In the genomic region with DNA sequence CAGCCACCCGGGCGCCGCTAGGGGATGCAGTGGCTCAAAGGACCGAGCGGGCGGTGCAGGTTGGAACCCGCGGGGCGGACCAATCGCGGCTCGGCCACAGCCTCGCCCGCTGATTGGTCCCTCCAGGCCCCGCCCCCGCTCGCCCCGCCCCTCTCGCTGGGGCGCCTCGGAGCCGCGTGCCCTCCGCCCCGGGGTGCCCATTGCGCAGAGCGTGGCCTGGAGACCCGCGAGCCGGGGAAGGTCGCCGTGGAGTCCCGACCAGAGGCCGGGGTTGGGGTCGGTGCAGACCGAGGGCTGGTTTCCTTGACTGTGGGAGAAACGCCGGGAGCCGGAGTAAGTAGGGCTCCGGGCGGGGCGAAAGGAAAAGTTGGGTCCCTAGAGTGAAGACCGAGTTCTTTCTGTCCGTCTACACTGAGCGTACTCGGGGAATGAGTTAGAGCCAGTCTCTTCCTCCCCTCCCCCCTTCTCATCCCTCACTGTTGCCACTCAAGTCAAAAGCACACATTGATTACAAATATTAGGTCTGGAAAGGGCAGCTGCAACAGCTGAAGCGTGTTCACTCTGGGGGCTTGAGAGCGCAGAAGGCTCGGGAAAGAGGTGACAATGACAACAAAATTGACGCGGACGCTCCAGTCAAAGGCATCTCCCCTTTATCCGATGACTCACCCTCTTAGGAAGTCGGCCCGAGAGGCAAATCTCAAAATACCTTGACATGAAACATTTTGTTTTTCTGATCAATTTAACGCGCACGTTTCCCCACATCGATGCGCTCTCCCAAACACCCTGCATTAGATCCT, we compare ENCODE assay signal across 1 cellular context.
TF ChIP-seq lines count a peak whose summit lies in the region.

No MANE protein-coding gene starts in this region.

TF ChIP-seq in HEK293, 187 proteins besides CTCF, POLR2A, EP300 and RAD21 (continued from another document):
- TF ChIP-seq, protein P1, sequence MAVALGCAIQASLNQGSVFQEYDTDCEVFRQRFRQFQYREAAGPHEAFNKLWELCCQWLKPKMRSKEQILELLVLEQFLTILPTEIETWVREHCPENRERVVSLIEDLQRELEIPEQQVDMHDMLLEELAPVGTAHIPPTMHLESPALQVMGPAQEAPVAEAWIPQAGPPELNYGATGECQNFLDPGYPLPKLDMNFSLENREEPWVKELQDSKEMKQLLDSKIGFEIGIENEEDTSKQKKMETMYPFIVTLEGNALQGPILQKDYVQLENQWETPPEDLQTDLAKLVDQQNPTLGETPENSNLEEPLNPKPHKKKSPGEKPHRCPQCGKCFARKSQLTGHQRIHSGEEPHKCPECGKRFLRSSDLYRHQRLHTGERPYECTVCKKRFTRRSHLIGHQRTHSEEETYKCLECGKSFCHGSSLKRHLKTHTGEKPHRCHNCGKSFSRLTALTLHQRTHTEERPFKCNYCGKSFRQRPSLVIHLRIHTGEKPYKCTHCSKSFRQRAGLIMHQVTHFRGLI (tag by site-specific recombination; IDR thresholded peaks at IDR 0.05) = no peak
- TF ChIP-seq ZFP3 (tag by site-specific recombination; IDR thresholded peaks at IDR 0.05; ENCODE audit: low read depth) (no peak), GLIS2 (tag by site-specific recombination; IDR thresholded peaks at IDR 0.05) (peak; percentile 32; the same call in 1 of the 2 replicates), GLIS1 (tag by site-specific recombination; IDR thresholded peaks at IDR 0.05) (peak; percentile 52; the same call in 1 of the 2 replicates), ZBTB8A (tag by site-specific recombination; IDR thresholded peaks at IDR 0.05) (peak; percentile 69), PRDM1 (tag by site-specific recombination; IDR thresholded peaks at IDR 0.05) (peak; percentile 35; the same call in 1 of the 2 replicates), ZBTB7A (tag by site-specific recombination; IDR thresholded peaks at IDR 0.05; ENCODE audit: low read depth) (no peak), ZNF585B (tag by site-specific recombination; IDR thresholded peaks at IDR 0.05) (no peak), BCL11A (tag by site-specific recombination; IDR thresholded peaks at IDR 0.05; ENCODE audit: low read depth) (0 out of 2 replicates have a peak, but pooled peaks have one; percentile 7), KLF8 (tag by site-specific recombination; IDR thresholded peaks at IDR 0.05) (peak; percentile 39; the same call in 1 of the 2 replicates), RBAK (tag by site-specific recombination; IDR thresholded peaks at IDR 0.05) (no peak), ZNF514 (tag by site-specific recombination; IDR thresholded peaks at IDR 0.05) (no peak), GLI2 (tag by site-specific recombination; IDR thresholded peaks at IDR 0.05; ENCODE audit: borderline replicate concordance, low read depth) (no peak), ZNF211 (tag by site-specific recombination; IDR thresholded peaks at IDR 0.05; ENCODE audit: low read depth) (no peak), ZNF2 (tag by site-specific recombination; IDR thresholded peaks at IDR 0.05) (peak; percentile 65; the same call in 1 of the 2 replicates), YY1 (tag by site-specific recombination; IDR thresholded peaks at IDR 0.05) (no peak), BCL11B (tag by site-specific recombination; IDR thresholded peaks at IDR 0.05; ENCODE audit: low read depth) (no peak), ZNF560 (tag by site-specific recombination; IDR thresholded peaks at IDR 0.05; ENCODE audit: borderline replicate concordance) (no peak), SP2 (tag by site-specific recombination; IDR thresholded peaks at IDR 0.05) (peak; percentile 75), SP3 (tag by site-specific recombination; IDR thresholded peaks at IDR 0.05) (peak; percentile 64), ZNF157 (tag by site-specific recombination; IDR thresholded peaks at IDR 0.05) (no peak), ZNF549 (tag by site-specific recombination; IDR thresholded peaks at IDR 0.05) (no peak), ZFP37 (tag by site-specific recombination; IDR thresholded peaks at IDR 0.05) (peak; percentile 86; the same call in 1 of the 2 replicates), YY2 (tag by site-specific recombination; IDR thresholded peaks at IDR 0.05) (no peak), ZNF624 (tag by site-specific recombination; IDR thresholded peaks at IDR 0.05) (no peak), ZNF112 (tag by site-specific recombination; IDR thresholded peaks at IDR 0.05) (no peak), KLF1 (tag by site-specific recombination; IDR thresholded peaks at IDR 0.05) (peak; percentile 30), SALL2 (tag by site-specific recombination; IDR thresholded peaks at IDR 0.05; ENCODE audit: borderline replicate concordance) (no peak), ZNF202 (tag by site-specific recombination; IDR thresholded peaks at IDR 0.05; ENCODE audit: borderline replicate concordance) (no peak), ZNF629 (tag by site-specific recombination; IDR thresholded peaks at IDR 0.05) (peak; percentile 55; the same call in 1 of the 2 replicates), ZNF555 (tag by site-specific recombination; conservative IDR thresholded peaks at IDR 0.05) (no peak), ZNF473 (tag by site-specific recombination; IDR thresholded peaks at IDR 0.05) (no peak), ZNF830 (tag by site-specific recombination; IDR thresholded peaks at IDR 0.05; ENCODE audit: low read depth) (no peak), ZNF274 (IDR thresholded peaks at IDR 0.05; ENCODE audit: low read length) (no peak), ZNF274 (tag by site-specific recombination; IDR thresholded peaks at IDR 0.05; ENCODE audit: borderline replicate concordance) (no peak), ZBTB48 (tag by site-specific recombination; IDR thresholded peaks at IDR 0.05) (peak; percentile 82), ZNF146 (tag by site-specific recombination; IDR thresholded peaks at IDR 0.05) (0 out of 2 replicates have a peak, but pooled peaks have one; percentile 16)
- TF ChIP-seq, protein P2, sequence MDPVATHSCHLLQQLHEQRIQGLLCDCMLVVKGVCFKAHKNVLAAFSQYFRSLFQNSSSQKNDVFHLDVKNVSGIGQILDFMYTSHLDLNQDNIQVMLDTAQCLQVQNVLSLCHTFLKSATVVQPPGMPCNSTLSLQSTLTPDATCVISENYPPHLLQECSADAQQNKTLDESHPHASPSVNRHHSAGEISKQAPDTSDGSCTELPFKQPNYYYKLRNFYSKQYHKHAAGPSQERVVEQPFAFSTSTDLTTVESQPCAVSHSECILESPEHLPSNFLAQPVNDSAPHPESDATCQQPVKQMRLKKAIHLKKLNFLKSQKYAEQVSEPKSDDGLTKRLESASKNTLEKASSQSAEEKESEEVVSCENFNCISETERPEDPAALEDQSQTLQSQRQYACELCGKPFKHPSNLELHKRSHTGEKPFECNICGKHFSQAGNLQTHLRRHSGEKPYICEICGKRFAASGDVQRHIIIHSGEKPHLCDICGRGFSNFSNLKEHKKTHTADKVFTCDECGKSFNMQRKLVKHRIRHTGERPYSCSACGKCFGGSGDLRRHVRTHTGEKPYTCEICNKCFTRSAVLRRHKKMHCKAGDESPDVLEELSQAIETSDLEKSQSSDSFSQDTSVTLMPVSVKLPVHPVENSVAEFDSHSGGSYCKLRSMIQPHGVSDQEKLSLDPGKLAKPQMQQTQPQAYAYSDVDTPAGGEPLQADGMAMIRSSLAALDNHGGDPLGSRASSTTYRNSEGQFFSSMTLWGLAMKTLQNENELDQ (tag by site-specific recombination; IDR thresholded peaks at IDR 0.05; ENCODE audit: low read depth) = no peak
- TF ChIP-seq, protein P3, sequence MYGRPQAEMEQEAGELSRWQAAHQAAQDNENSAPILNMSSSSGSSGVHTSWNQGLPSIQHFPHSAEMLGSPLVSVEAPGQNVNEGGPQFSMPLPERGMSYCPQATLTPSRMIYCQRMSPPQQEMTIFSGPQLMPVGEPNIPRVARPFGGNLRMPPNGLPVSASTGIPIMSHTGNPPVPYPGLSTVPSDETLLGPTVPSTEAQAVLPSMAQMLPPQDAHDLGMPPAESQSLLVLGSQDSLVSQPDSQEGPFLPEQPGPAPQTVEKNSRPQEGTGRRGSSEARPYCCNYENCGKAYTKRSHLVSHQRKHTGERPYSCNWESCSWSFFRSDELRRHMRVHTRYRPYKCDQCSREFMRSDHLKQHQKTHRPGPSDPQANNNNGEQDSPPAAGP (tag by site-specific recombination; IDR thresholded peaks at IDR 0.05) = no peak; the same call in 1 of the 2 replicates
- TF ChIP-seq, protein P4, sequence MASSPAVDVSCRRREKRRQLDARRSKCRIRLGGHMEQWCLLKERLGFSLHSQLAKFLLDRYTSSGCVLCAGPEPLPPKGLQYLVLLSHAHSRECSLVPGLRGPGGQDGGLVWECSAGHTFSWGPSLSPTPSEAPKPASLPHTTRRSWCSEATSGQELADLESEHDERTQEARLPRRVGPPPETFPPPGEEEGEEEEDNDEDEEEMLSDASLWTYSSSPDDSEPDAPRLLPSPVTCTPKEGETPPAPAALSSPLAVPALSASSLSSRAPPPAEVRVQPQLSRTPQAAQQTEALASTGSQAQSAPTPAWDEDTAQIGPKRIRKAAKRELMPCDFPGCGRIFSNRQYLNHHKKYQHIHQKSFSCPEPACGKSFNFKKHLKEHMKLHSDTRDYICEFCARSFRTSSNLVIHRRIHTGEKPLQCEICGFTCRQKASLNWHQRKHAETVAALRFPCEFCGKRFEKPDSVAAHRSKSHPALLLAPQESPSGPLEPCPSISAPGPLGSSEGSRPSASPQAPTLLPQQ (tag by site-specific recombination; IDR thresholded peaks at IDR 0.05) = peak; percentile 77
- TF ChIP-seq, protein P5, sequence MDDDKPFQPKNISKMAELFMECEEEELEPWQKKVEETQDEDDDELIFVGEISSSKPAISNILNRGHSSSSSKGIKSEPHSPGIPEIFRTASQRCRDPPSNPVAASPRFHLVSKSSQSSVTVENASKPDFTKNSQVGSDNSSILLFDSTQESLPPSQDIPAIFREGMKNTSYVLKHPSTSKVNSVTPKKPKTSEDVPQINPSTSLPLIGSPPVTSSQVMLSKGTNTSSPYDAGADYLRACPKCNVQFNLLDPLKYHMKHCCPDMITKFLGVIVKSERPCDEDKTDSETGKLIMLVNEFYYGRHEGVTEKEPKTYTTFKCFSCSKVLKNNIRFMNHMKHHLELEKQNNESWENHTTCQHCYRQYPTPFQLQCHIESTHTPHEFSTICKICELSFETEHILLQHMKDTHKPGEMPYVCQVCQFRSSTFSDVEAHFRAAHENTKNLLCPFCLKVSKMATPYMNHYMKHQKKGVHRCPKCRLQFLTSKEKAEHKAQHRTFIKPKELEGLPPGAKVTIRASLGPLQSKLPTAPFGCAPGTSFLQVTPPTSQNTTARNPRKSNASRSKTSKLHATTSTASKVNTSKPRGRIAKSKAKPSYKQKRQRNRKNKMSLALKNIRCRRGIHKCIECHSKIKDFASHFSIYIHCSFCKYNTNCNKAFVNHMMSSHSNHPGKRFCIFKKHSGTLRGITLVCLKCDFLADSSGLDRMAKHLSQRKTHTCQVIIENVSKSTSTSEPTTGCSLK (tag by site-specific recombination; IDR thresholded peaks at IDR 0.05) = no peak
- TF ChIP-seq, protein P6, sequence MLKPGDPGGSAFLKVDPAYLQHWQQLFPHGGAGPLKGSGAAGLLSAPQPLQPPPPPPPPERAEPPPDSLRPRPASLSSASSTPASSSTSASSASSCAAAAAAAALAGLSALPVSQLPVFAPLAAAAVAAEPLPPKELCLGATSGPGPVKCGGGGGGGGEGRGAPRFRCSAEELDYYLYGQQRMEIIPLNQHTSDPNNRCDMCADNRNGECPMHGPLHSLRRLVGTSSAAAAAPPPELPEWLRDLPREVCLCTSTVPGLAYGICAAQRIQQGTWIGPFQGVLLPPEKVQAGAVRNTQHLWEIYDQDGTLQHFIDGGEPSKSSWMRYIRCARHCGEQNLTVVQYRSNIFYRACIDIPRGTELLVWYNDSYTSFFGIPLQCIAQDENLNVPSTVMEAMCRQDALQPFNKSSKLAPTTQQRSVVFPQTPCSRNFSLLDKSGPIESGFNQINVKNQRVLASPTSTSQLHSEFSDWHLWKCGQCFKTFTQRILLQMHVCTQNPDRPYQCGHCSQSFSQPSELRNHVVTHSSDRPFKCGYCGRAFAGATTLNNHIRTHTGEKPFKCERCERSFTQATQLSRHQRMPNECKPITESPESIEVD (tag by site-specific recombination; IDR thresholded peaks at IDR 0.05) = no peak
- TF ChIP-seq, protein P7, sequence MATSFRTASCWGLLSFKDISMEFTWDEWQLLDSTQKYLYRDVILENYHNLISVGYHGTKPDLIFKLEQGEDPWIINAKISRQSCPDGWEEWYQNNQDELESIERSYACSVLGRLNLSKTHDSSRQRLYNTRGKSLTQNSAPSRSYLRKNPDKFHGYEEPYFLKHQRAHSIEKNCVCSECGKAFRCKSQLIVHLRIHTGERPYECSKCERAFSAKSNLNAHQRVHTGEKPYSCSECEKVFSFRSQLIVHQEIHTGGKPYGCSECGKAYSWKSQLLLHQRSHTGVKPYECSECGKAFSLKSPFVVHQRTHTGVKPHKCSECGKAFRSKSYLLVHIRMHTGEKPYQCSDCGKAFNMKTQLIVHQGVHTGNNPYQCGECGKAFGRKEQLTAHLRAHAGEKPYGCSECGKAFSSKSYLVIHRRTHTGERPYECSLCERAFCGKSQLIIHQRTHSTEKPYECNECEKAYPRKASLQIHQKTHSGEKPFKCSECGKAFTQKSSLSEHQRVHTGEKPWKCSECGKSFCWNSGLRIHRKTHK (tag by site-specific recombination; IDR thresholded peaks at IDR 0.05) = no peak
- TF ChIP-seq, protein P8, sequence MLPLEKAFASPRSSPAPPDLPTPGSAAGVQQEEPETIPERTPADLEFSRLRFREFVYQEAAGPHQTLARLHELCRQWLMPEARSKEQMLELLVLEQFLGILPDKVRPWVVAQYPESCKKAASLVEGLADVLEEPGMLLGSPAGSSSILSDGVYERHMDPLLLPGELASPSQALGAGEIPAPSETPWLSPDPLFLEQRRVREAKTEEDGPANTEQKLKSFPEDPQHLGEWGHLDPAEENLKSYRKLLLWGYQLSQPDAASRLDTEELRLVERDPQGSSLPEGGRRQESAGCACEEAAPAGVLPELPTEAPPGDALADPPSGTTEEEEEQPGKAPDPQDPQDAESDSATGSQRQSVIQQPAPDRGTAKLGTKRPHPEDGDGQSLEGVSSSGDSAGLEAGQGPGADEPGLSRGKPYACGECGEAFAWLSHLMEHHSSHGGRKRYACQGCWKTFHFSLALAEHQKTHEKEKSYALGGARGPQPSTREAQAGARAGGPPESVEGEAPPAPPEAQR (tag by site-specific recombination; IDR thresholded peaks at IDR 0.05) = no peak
TF ChIP-seq in HEK293: peak in this region for 59.
